In the genomic region with DNA sequence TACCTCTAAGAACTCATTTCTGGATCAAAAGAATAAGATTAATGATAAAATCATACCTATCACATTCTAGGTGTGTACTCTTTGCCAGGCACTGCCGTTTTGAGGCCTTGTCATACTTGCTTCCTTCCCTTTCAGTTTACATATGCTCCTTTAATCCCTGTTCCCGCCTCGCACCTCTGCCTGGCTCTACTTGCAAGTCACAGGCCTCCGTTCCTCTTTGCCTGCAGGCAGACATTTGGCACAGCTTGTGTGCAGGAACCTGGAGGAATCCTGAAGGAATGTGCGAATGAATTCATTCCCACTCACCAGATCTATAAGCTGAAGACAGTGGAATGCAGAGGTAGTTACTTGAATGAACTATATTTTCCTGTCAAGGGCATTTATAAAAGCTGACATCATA, we compare ENCODE assay signal across 18 cellular contexts. TPM values are rescaled to one million over a fixed set of nuclear protein-coding genes. Genes with fewer than 3 reads are reported as not detected.
A peak's percentile ranks its signal among the peaks of the same experiment; 100 is the strongest.
DNase-seq lines count a peak whose midpoint lies in the region; ATAC-seq and TF ChIP-seq lines count a peak whose summit lies in the region.
"Had no signal": no experiment of that assay in that cellular context is flagged by ENCODE, and none has a peak within 500 bp of the region (broad histone marks: within the 10 kb centered on the region; RNA-seq: fewer than 3 reads in every experiment).

No MANE protein-coding gene starts in this region.

- H3K9me3 ChIP-seq in H9 (ENCODE audit: control insufficient read depth, low read depth, low read length) (no peaks in the 10 kb centered on the region), spleen (no peaks in the 10 kb centered on the region)

- H3K14ac ChIP-seq in H9 (ENCODE audit: insufficient read depth, low read length): no peak overlapping the region

- no peaks in the 10 kb centered on the region for H3K79me2 ChIP-seq in H9 (ENCODE audit: insufficient read depth, low read length)

- no peak overlapping the region for H2BK20ac ChIP-seq in H9 (ENCODE audit: low read depth, low read length, poor library complexity, severe bottlenecking)

- intact Hi-C loops in spleen (cut with DNase I; ENCODE audit: low total_unique reads): no loop called here

- H3K36me3 Mint-ChIP-seq in H9 (ENCODE audit: insufficient read depth in 1 of 3, low read depth in 3 of 3) (no peaks in the 10 kb centered on the region), brain (peaks cover 4% of the 10 kb centered on the region), progenitor cell of endocrine pancreas (ENCODE audit: insufficient read depth) (peaks cover 1% of the 10 kb centered on the region)
- H3K36me3 Mint-ChIP-seq: stimulated activated memory B cell treated with anti-CD40 and anti-IgM and Interleukin-4, amounts not matched to agents 10 μg/mL and 1 μg/mL and 100 μg/mL, for 72 hours had no signal

- H3K27me3 Mint-ChIP-seq in H9 (ENCODE audit: low read depth) (peaks cover 54% of the 10 kb centered on the region), brain (peaks cover 47% of the 10 kb centered on the region), progenitor cell of endocrine pancreas (no peaks in the 10 kb centered on the region)
- H3K27me3 Mint-ChIP-seq: dendritic cell treated with granulocyte-macrophage colony-stimulating factor and Interleukin-4, amounts not matched to agents 40 ng/mL and 50 ng/mL, for 4 days; stimulated activated memory B cell treated with anti-CD40 and anti-IgM and Interleukin-4, amounts not matched to agents 10 μg/mL and 1 μg/mL and 100 μg/mL, for 72 hours had no signal

- H3K4me2 ChIP-seq in H9 (ENCODE audit: insufficient read depth, insufficient read length, low read length): no peak overlapping the region
- H3K4me2 ChIP-seq: PC-9 had no signal

- ATAC-seq in GM19463 (IDR thresholded peaks at IDR 0.05; ENCODE audit: unreplicated experiment): no peak
- ATAC-seq: HCT116; stimulated activated memory B cell treated with anti-CD40 and anti-IgM and Interleukin-4, amounts not matched to agents 10 μg/mL and 1 μg/mL and 100 μg/mL, for 72 hours had no signal

- no peak overlapping the region for H3K4me3 Mint-ChIP-seq in H9
- peak overlapping the region in 4 of 5 experiments; percentile 58 to 64 (median 64) for H3K4me3 Mint-ChIP-seq in brain
- no peak overlapping the region for H3K4me3 Mint-ChIP-seq in progenitor cell of endocrine pancreas (ENCODE audit: low read depth)
- H3K4me3 Mint-ChIP-seq: activated B cell treated with CpG ODN at 0.5 μM for 24 hours; dendritic cell treated with granulocyte-macrophage colony-stimulating factor and Interleukin-4, amounts not matched to agents 40 ng/mL and 50 ng/mL, for 4 days; neural crest cell; stimulated activated memory B cell treated with anti-CD40 and anti-IgM and Interleukin-4, amounts not matched to agents 10 μg/mL and 1 μg/mL and 100 μg/mL, for 72 hours had no signal

- no peak overlapping the region for H3K9ac ChIP-seq in H9 (ENCODE audit: extremely low read depth, insufficient read length, low read length)

- H3K36me3 ChIP-seq in spleen: no peaks in the 10 kb centered on the region

- DNase-seq in H9: peak; percentile 47
- peak; percentile 40 for DNase-seq in glomerular visceral epithelial cell (ENCODE audit: extremely low spot score)
- no peak for DNase-seq in progenitor cell of endocrine pancreas (ENCODE audit: low spot score, unreplicated experiment)
- DNase-seq in spleen: no peak
- DNase-seq in NCI-H1930 (lab: John Stamatoyannopoulos, UW): no peak
- DNase-seq in activated naive CD4-positive, alpha-beta T cell treated with Interleukin-2 at 50 U/mL for 16 hours: no peak
- DNase-seq: activated B cell treated with CpG ODN at 0.5 μM for 24 hours; activated effector memory CD4-positive, alpha-beta T cell treated with anti-CD3 and anti-CD28 coated beads, Interleukin-2, amount 50 U/mL, for 16 hours; NCI-H2029; NCI-H526 treated with DMSO at 0.1 percent for 48 hours; PC-9 had no signal

- no peak overlapping the region for H2AK5ac ChIP-seq in H9 (ENCODE audit: insufficient read length, low read length)

- no peaks in the 10 kb centered on the region for H3K23me2 ChIP-seq in H9 (ENCODE audit: insufficient read length, low read depth, low read length, poor library complexity, severe bottlenecking)

- H3K9me3 Mint-ChIP-seq in H9 (no peaks in the 10 kb centered on the region), brain (no peaks in the 10 kb centered on the region), progenitor cell of endocrine pancreas (ENCODE audit: low read depth) (no peaks in the 10 kb centered on the region)
- H3K9me3 Mint-ChIP-seq: activated B cell treated with CpG ODN at 0.5 μM for 24 hours; dendritic cell treated with granulocyte-macrophage colony-stimulating factor and Interleukin-4, amounts not matched to agents 40 ng/mL and 50 ng/mL, for 4 days; neural crest cell; stimulated activated memory B cell treated with anti-CD40 and anti-IgM and Interleukin-4, amounts not matched to agents 10 μg/mL and 1 μg/mL and 100 μg/mL, for 72 hours had no signal

- no peak overlapping the region for H3K4ac ChIP-seq in H9 (ENCODE audit: low read depth, low read length)

- H3K4me1 Mint-ChIP-seq in H9: peaks cover 2 to 3% of the 10 kb centered on the region in 2 experiments
- H3K4me1 Mint-ChIP-seq in brain: peaks cover 52% of the 10 kb centered on the region
- peaks cover 39% of the 10 kb centered on the region for H3K4me1 Mint-ChIP-seq in progenitor cell of endocrine pancreas (ENCODE audit: low read depth)
- H3K4me1 Mint-ChIP-seq: activated B cell treated with CpG ODN at 0.5 μM for 24 hours; stimulated activated memory B cell treated with anti-CD40 and anti-IgM and Interleukin-4, amounts not matched to agents 10 μg/mL and 1 μg/mL and 100 μg/mL, for 72 hours had no signal

- no peak overlapping the region for H2AFZ ChIP-seq in H9 (ENCODE audit: low read length)
- H2AFZ ChIP-seq: PC-9 had no signal

- no peak overlapping the region for H3K56ac ChIP-seq in H9 (ENCODE audit: insufficient read length, low read depth, low read length)

- H4K5ac ChIP-seq in H9 (ENCODE audit: insufficient read length, low read depth, low read length): no peak overlapping the region

- no peaks in the 10 kb centered on the region for H4K20me1 ChIP-seq in H9 (ENCODE audit: control insufficient read depth, insufficient read depth, insufficient read length)

- no peak overlapping the region for H3K18ac ChIP-seq in H9 (ENCODE audit: insufficient read length, low read depth, low read length)

- H2BK5ac ChIP-seq in H9 (ENCODE audit: insufficient read length, low read length): no peak overlapping the region

- H3K79me1 ChIP-seq in H9 (ENCODE audit: insufficient read depth, low read depth, low read length, poor library complexity, severe bottlenecking): no peaks in the 10 kb centered on the region

- no peak overlapping the region for H3K27ac ChIP-seq in H9 (ENCODE audit: insufficient read length, low read depth, low read length)
- no peak overlapping the region for H3K27ac ChIP-seq in spleen
- H3K27ac ChIP-seq: PC-9 had no signal

- H3K27me3 ChIP-seq in H9 (ENCODE audit: insufficient read depth, low read length) (no peaks in the 10 kb centered on the region), spleen (replicated peaks in 1 of 7) (no peaks in the 10 kb centered on the region)

- no peak overlapping the region for H3T11ph ChIP-seq in H9 (ENCODE audit: low read length)

- no peak overlapping the region for H3K4me3 ChIP-seq in spleen
- H3K4me3 ChIP-seq: lung, PC-9 had no signal

- no peak overlapping the region for H2BK15ac ChIP-seq in H9 (ENCODE audit: low read depth, low read length)

- TF ChIP-seq POLR2A in spleen (IDR thresholded peaks at IDR 0.05): no peak

- no CpG with 5 or more reads among the region's 5 CpGs for WGBS in H9 (ENCODE audit: extremely low coverage, insufficient read length, low lambda C conversion rate)
- 69 to 74% (median 74%) methylated on average over 5 of the region's 5 CpGs for WGBS in spleen, 5 donors

- H3K27ac Mint-ChIP-seq in H9 (peak overlapping the region in 1 of 3 experiments; percentile 10; a peak in 2 of 7 replicates), brain (peak overlapping the region in 4 of 5 experiments; percentile 13 to 88 (median 58)), progenitor cell of endocrine pancreas (peak overlapping the region; percentile 76)
- H3K27ac Mint-ChIP-seq: activated B cell treated with CpG ODN at 0.5 μM for 24 hours; dendritic cell treated with granulocyte-macrophage colony-stimulating factor and Interleukin-4, amounts not matched to agents 40 ng/mL and 50 ng/mL, for 4 days; stimulated activated memory B cell treated with anti-CD40 and anti-IgM and Interleukin-4, amounts not matched to agents 10 μg/mL and 1 μg/mL and 100 μg/mL, for 72 hours had no signal

- no peak overlapping the region for H4K91ac ChIP-seq in H9 (ENCODE audit: insufficient read length, low read depth, low read length)

- H3K4me1 ChIP-seq in H9 (ENCODE audit: insufficient read depth, low read length) (no peaks in the 10 kb centered on the region), spleen (peaks cover 0 to 8% (median 0%) of the 10 kb centered on the region in 6 donors)

- TF ChIP-seq CTCF in H9 (conservative IDR thresholded peaks at IDR 0.05) (no peak), brain (conservative IDR thresholded peaks at IDR 0.05) (no peak), progenitor cell of endocrine pancreas (IDR thresholded peaks at IDR 0.05; ENCODE audit: unreplicated experiment) (no peak), spleen (IDR thresholded peaks at IDR 0.05 in 8 of 11, conservative IDR thresholded peaks at IDR 0.05 in 3 of 11) (no peak)

- H2BK120ac ChIP-seq in H9 (ENCODE audit: low read depth, low read length, poor library complexity, severe bottlenecking): no peak overlapping the region

- no peak overlapping the region for H3K23ac ChIP-seq in H9 (ENCODE audit: insufficient read length, low read depth, low read length)

- no peak overlapping the region for H2BK12ac ChIP-seq in H9 (ENCODE audit: insufficient read length, low read depth, low read length)

- H4K8ac ChIP-seq in H9 (replicated peaks; ENCODE audit: insufficient read length, low read depth, low read length): no peak overlapping the region

RNA-seq across cellular contexts. Expression of a gene that starts 13.8 kb away (rescaled TPM):
- total RNA-seq in H9 (2021) (0.79 and 0.94 TPM in 2 replicates), progenitor cell of endocrine pancreas (123 and 140 TPM in 2 replicates), spleen (10 to 100 TPM; 31.6 to 67.2 (median 61.7) TPM)
- polyA plus RNA-seq in brain (ENCODE audit: insufficient read depth, low read depth, low replicate concordance) (95.8 TPM), spleen (1 to 10 TPM; 5.6 to 9.3 (median 8.8) TPM)
- total RNA-seq: activated B cell treated with CpG ODN at 0.5 μM for 24 hours had no signal

Comparison
In these comparisons a context has a peak if more than half of its experiments do, and no peak if none do; other contexts are left out.
1. DNase-seq: peak in H9 (single experiment) and glomerular visceral epithelial cell (single experiment); none in progenitor cell of endocrine pancreas (single experiment), spleen (single experiment), NCI-H1930 (0 of 2) and activated naive CD4-positive, alpha-beta T cell treated with Interleukin-2 at 50 U/mL for 16 hours (single experiment).
2. H3K4me3 Mint-ChIP-seq: peak in brain (4 of 5); none in H9 (0 of 2) and progenitor cell of endocrine pancreas (single experiment).
3. RNA of a gene that starts 13.8 kb away (total RNA-seq): 123 to 140 TPM in progenitor cell of endocrine pancreas and 31.6 to 67.2 TPM in spleen; 0.79 to 0.94 TPM in H9; every median in the first group is over 10 times any median in the second.